Comparison of ENCODE assay signal across 27 cellular contexts in genomic region chr9:37163299-37163698, GRCh38. TPM values are rescaled to one million over a fixed set of nuclear protein-coding genes. Genes with fewer than 3 reads are reported as not detected.
A peak's percentile ranks its signal among the peaks of the same experiment; 100 is the strongest.
DNase-seq lines count a peak whose midpoint lies in the region; ATAC-seq and TF ChIP-seq lines count a peak whose summit lies in the region.
"Had no signal": no experiment of that assay in that cellular context is flagged by ENCODE, and none has a peak within 500 bp of the region (broad histone marks: within the 10 kb centered on the region; RNA-seq: fewer than 3 reads in every experiment).

No MANE protein-coding gene starts in this region.

- H3K27me3 ChIP-seq in HAP-1 (ENCODE audit: low read depth) = no peaks in the 10 kb centered on the region
- H3K27me3 ChIP-seq: BE2C, SJSA1 had no signal

- no peaks in the 10 kb centered on the region for H3K9me3 ChIP-seq in HAP-1
- H3K9me3 ChIP-seq: BE2C had no signal

- POLR2A ChIA-PET in activated B cell treated with CpG ODN at 0.5 μM for 24 hours (lab: Charles Lee) = interaction anchor here (0.7 to 0.9 kb wide), 2 partner anchors 13 to 130 kb away, joined by 8 to 10 read pairs; no protein-coding TSS in a partner anchor

- DNase-seq in GM12865 (ENCODE audit: low read depth) = peak; percentile 16
- DNase-seq in activated B cell treated with CpG ODN at 0.5 μM for 24 hours = no peak
- DNase-seq in sciatic nerve (ENCODE audit: low spot score) = no peak
- DNase-seq in HAP-1 (ENCODE audit: low spot score in 2 of 2) = no peak
- no peak for DNase-seq in ecto neural progenitor cell (ENCODE audit: low spot score)
- DNase-seq: BE2C; CD4-positive, CD25-positive, alpha-beta regulatory T cell; COR-L47; DMS 273 treated with DMSO at 0.1 percent for 48 hours; DMS79 treated with DMSO at 0.1 percent for 48 hours; GM23248; HCEC 1CT; IMR-90; NCI-H1105 treated with DMSO at 0.1 percent for 48 hours; NCI-H1694; NCI-H2081; NCI-H2171; NCI-H345; NCI-H524; NCI-H774; NK-92 treated with Interleukin-12 subunit alpha and Interleukin-12 subunit beta, amount 100 ng/mL, for 24 hours; OCI-M1 had no signal

- no peaks in the 10 kb centered on the region for H3K9me3 Mint-ChIP-seq in activated B cell treated with CpG ODN at 0.5 μM for 24 hours
- H3K9me3 Mint-ChIP-seq in stimulated activated memory B cell treated with anti-CD40 and anti-IgM and Interleukin-4, amounts not matched to agents 10 μg/mL and 1 μg/mL and 100 μg/mL, for 72 hours = no peaks in the 10 kb centered on the region
- H3K9me3 Mint-ChIP-seq: CD4-positive, CD25-positive, alpha-beta regulatory T cell; T-helper 1 cell treated with Interleukin-12 subunit alpha and Interleukin-12 subunit beta and Interleukin-4 antibody, amounts not matched to agents 30 μg/mL and 1 μg/mL, for 36 hours had no signal

- peaks cover 63% of the 10 kb centered on the region for H3K36me3 Mint-ChIP-seq in activated B cell treated with CpG ODN at 0.5 μM for 24 hours (ENCODE audit: low read depth)
- H3K36me3 Mint-ChIP-seq in stimulated activated memory B cell treated with anti-CD40 and anti-IgM and Interleukin-4, amounts not matched to agents 10 μg/mL and 1 μg/mL and 100 μg/mL, for 72 hours = peaks cover 61% of the 10 kb centered on the region

- peak; percentile 44 for ATAC-seq in HG02870 (IDR thresholded peaks at IDR 0.05; ENCODE audit: unreplicated experiment)
- peak; percentile 65 for ATAC-seq in activated B cell treated with CpG ODN at 0.5 μM for 24 hours (ENCODE audit: low read depth)
- peak; percentile 56 for ATAC-seq in stimulated activated memory B cell treated with anti-CD40 and anti-IgM and Interleukin-4, amounts not matched to agents 10 μg/mL and 1 μg/mL and 100 μg/mL, for 72 hours
- ATAC-seq in sciatic nerve = no peak
- ATAC-seq: Right ventricle myocardium inferior had no signal

- H3K4me3 Mint-ChIP-seq in activated B cell treated with CpG ODN at 0.5 μM for 24 hours = peak overlapping the region; percentile 11
- H3K4me3 Mint-ChIP-seq in stimulated activated memory B cell treated with anti-CD40 and anti-IgM and Interleukin-4, amounts not matched to agents 10 μg/mL and 1 μg/mL and 100 μg/mL, for 72 hours = no peak overlapping the region
- H3K4me3 Mint-ChIP-seq: CD4-positive, CD25-positive, alpha-beta regulatory T cell; T-helper 1 cell treated with Interleukin-12 subunit alpha and Interleukin-12 subunit beta and Interleukin-4 antibody, amounts not matched to agents 30 μg/mL and 1 μg/mL, for 36 hours had no signal

- H3K4me1 Mint-ChIP-seq in activated B cell treated with CpG ODN at 0.5 μM for 24 hours = peaks cover 57% of the 10 kb centered on the region
- H3K4me1 Mint-ChIP-seq in stimulated activated memory B cell treated with anti-CD40 and anti-IgM and Interleukin-4, amounts not matched to agents 10 μg/mL and 1 μg/mL and 100 μg/mL, for 72 hours = peaks cover 50% of the 10 kb centered on the region

- H3K4me3 ChIP-seq in GM12865 (ENCODE audit: low read depth, low read length) (no peak overlapping the region), HAP-1 (no peak overlapping the region)
- H3K4me3 ChIP-seq: GM23248, SJSA1 had no signal

- H3K4me1 ChIP-seq in HAP-1 = no peaks in the 10 kb centered on the region
- H3K4me1 ChIP-seq: SJSA1 had no signal

- intact Hi-C loops in activated B cell treated with CpG ODN at 0.5 μM for 24 hours (cut with micrococcal nuclease) (loop anchor here (2.0 kb wide), 1 partner anchor 14 kb away; no protein-coding TSS in a partner anchor), sciatic nerve (cut with DNase I) (no loop called here)

- no peak for TF ChIP-seq CTCF in GM12865 (IDR thresholded peaks at IDR 0.05; ENCODE audit: insufficient read depth, low read depth, low read length, missing control alignments)
- TF ChIP-seq CTCF in activated B cell treated with CpG ODN at 0.5 μM for 24 hours (IDR thresholded peaks at IDR 0.05) = no peak

- CTCF ChIA-PET in activated B cell treated with CpG ODN at 0.5 μM for 24 hours (lab: Charles Lee) = no interaction called here

- in situ Hi-C loops in HAP-1 (cut with MboI; ENCODE audit: low sequenced_read_pairs) = no loop called here

- no peaks in the 10 kb centered on the region for H3K27me3 Mint-ChIP-seq in activated B cell treated with CpG ODN at 0.5 μM for 24 hours
- H3K27me3 Mint-ChIP-seq in stimulated activated memory B cell treated with anti-CD40 and anti-IgM and Interleukin-4, amounts not matched to agents 10 μg/mL and 1 μg/mL and 100 μg/mL, for 72 hours = no peaks in the 10 kb centered on the region
- H3K27me3 Mint-ChIP-seq: CD4-positive, CD25-positive, alpha-beta regulatory T cell had no signal

- H3K36me3 ChIP-seq in HAP-1 (replicated peaks) = no peaks in the 10 kb centered on the region
- H3K36me3 ChIP-seq: SJSA1 had no signal

- peak overlapping the region; percentile 72 for H3K27ac Mint-ChIP-seq in activated B cell treated with CpG ODN at 0.5 μM for 24 hours
- peak overlapping the region; percentile 48 for H3K27ac Mint-ChIP-seq in stimulated activated memory B cell treated with anti-CD40 and anti-IgM and Interleukin-4, amounts not matched to agents 10 μg/mL and 1 μg/mL and 100 μg/mL, for 72 hours
- H3K27ac Mint-ChIP-seq: T-helper 1 cell treated with Interleukin-12 subunit alpha and Interleukin-12 subunit beta and Interleukin-4 antibody, amounts not matched to agents 30 μg/mL and 1 μg/mL, for 36 hours had no signal

RNA-seq across cellular contexts. Expression of gene ZCCHC7, which starts 42.9 kb away (rescaled TPM):
- total RNA-seq in activated B cell treated with CpG ODN at 0.5 μM for 24 hours = 70.3 and 70.8 TPM in 2 replicates
- total RNA-seq in sciatic nerve = 34.2 TPM
